1 cellular context compared by ENCODE assay signal in the genomic region with DNA sequence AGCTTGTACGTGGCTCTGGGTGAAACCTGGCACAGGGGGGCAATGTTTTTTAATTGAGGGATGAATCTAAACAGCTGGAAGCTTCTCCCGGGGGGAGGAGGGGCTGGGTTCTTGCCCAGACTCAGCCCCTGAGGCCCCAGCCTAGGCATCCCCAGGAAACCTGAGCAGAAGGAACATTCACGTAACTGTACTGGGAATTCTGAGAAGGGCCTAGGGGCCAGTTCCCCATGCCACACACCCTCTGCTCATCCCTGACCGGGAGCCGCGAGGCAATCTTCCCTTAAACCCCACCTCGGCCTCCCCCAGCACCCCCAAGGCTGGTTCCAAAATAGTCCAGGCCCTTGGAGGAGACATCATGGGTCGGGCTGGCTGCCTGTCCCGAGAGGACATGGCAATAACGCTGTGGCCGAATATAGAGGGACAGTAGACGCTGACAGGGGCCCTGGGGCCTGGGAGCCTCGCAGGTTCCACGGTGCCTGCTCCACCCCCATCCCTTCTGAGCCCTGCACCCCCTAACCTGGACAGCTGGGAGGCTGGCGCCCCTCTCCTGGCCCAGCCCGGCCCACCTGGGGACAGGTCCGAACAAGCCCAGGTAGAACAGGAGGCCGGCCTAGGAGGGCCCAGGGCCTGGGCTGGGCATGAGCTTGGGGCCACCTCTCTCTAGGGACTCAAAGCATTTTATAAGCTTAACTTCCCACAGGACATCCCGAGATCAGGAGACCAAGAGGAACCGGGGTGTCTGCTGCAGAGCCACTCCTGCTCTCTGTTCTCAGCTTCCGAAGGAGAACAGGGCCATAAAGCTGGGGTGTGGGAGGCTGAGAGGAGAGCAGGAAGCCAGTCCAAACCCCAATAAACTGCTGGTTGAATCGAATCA.
TF ChIP-seq lines count a peak whose summit lies in the region.

No MANE protein-coding gene starts in this region.

TF ChIP-seq in SK-N-SH, 30 proteins besides CTCF, POLR2A, EP300 and RAD21 (continued from another document):
- TF ChIP-seq, protein P1, sequence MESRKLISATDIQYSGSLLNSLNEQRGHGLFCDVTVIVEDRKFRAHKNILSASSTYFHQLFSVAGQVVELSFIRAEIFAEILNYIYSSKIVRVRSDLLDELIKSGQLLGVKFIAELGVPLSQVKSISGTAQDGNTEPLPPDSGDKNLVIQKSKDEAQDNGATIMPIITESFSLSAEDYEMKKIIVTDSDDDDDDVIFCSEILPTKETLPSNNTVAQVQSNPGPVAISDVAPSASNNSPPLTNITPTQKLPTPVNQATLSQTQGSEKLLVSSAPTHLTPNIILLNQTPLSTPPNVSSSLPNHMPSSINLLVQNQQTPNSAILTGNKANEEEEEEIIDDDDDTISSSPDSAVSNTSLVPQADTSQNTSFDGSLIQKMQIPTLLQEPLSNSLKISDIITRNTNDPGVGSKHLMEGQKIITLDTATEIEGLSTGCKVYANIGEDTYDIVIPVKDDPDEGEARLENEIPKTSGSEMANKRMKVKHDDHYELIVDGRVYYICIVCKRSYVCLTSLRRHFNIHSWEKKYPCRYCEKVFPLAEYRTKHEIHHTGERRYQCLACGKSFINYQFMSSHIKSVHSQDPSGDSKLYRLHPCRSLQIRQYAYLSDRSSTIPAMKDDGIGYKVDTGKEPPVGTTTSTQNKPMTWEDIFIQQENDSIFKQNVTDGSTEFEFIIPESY (IDR thresholded peaks at IDR 0.05; ENCODE audit: borderline replicate concordance, low read depth), result no peak
- no peak for TF ChIP-seq NRF1 (IDR thresholded peaks at IDR 0.05; ENCODE audit: low read depth, low read length)
- no peak for TF ChIP-seq SIN3A (IDR thresholded peaks at IDR 0.05; ENCODE audit: borderline replicate concordance, low read depth, low read length)
- TF ChIP-seq, protein P2, sequence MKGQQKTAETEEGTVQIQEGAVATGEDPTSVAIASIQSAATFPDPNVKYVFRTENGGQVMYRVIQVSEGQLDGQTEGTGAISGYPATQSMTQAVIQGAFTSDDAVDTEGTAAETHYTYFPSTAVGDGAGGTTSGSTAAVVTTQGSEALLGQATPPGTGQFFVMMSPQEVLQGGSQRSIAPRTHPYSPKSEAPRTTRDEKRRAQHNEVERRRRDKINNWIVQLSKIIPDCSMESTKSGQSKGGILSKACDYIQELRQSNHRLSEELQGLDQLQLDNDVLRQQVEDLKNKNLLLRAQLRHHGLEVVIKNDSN (IDR thresholded peaks at IDR 0.05; ENCODE audit: borderline replicate concordance, low read depth), result no peak
- TF ChIP-seq GATA2 (CRISPR knock-in tag; IDR thresholded peaks at IDR 0.05), result no peak
- no peak for TF ChIP-seq TCF12 (IDR thresholded peaks at IDR 0.05)
- TF ChIP-seq YY1 (IDR thresholded peaks at IDR 0.05; ENCODE audit: low read depth), result no peak
- TF ChIP-seq, protein P3, sequence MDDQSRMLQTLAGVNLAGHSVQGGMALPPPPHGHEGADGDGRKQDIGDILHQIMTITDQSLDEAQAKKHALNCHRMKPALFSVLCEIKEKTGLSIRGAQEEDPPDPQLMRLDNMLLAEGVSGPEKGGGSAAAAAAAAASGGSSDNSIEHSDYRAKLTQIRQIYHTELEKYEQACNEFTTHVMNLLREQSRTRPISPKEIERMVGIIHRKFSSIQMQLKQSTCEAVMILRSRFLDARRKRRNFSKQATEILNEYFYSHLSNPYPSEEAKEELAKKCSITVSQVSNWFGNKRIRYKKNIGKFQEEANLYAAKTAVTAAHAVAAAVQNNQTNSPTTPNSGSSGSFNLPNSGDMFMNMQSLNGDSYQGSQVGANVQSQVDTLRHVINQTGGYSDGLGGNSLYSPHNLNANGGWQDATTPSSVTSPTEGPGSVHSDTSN (IDR thresholded peaks at IDR 0.05), result no peak
- TF ChIP-seq MXI1 (IDR thresholded peaks at IDR 0.05; ENCODE audit: low read depth, low read length), result no peak
- TF ChIP-seq, protein P4, sequence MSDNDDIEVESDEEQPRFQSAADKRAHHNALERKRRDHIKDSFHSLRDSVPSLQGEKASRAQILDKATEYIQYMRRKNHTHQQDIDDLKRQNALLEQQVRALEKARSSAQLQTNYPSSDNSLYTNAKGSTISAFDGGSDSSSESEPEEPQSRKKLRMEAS (IDR thresholded peaks at IDR 0.05; ENCODE audit: low read depth), result no peak
- no peak for TF ChIP-seq SMC3 (IDR thresholded peaks at IDR 0.05; ENCODE audit: low read depth, low read length)
